29 cellular contexts compared by ENCODE assay signal in genomic region chr2:187442778-187443177, GRCh38.
"Had no signal": no experiment of that assay in that cellular context is flagged by ENCODE, and none has a peak within 500 bp of the region (broad histone marks: within the 10 kb centered on the region; RNA-seq: fewer than 3 reads in every experiment).

No MANE protein-coding gene starts in this region.

- H3K9me3 ChIP-seq: ascending aorta, neutrophil, sigmoid colon had no signal

- H3K27me3 ChIP-seq: ascending aorta, cardiac muscle cell, neutrophil, sigmoid colon had no signal

- H3K4me1 ChIP-seq: ascending aorta, sigmoid colon had no signal

- H3K36me3 ChIP-seq: ascending aorta, cardiac muscle cell, neutrophil, sigmoid colon had no signal

- DNase-seq: activated CD4-positive, alpha-beta memory T cell treated with anti-CD3 and anti-CD28 coated beads for 36 hours; activated CD4-positive, alpha-beta T cell treated with anti-CD3 and anti-CD28 coated beads, Interleukin-2, amount 10 ng/mL, durations not matched to agents 24 days and 14 days; activated CD4-positive, CD25-positive, alpha-beta regulatory T cell treated with anti-CD3 and anti-CD28 coated beads, Interleukin-2, amount 50 U/mL, for 72 hours; activated CD8-positive, alpha-beta memory T cell treated with anti-CD3 and anti-CD28 coated beads, Interleukin-2, amount 50 U/mL, for 4 hours; activated gamma-delta T cell; activated naive CD4-positive, alpha-beta T cell treated with anti-CD3 and anti-CD28 coated beads, Interleukin-2, amount 10 ng/mL, durations not matched to agents 7 days and 5 days; activated naive CD8-positive, alpha-beta T cell treated with anti-CD3 and anti-CD28 coated beads, Interleukin-2, amount 10 ng/mL, durations not matched to agents 7 days and 5 days; activated T-cell treated with anti-CD3 and anti-CD28 coated beads, Interleukin-2, amount 50 U/mL, for 1 hour; cortex of kidney; effector memory CD8-positive, alpha-beta T cell; foreskin fibroblast; head of caudate nucleus; mammary epithelial cell; nephron progenitor cell; sigmoid colon; stimulated activated CD4-positive, alpha-beta T cell treated with anti-CD3 and anti-CD28 coated beads, Interleukin-1b, Interleukin-23, amount 100 ng/mL, for 48 hours; stimulated activated CD4-positive, alpha-beta T cell treated with anti-CD3 and anti-CD28 coated beads, Interleukin-4, amount 100 ng/mL, for 4 hours; stimulated activated CD8-positive, alpha-beta memory T cell treated with anti-CD3 and anti-CD28 coated beads, Interleukin-4, amount 100 ng/mL, for 48 hours; stimulated activated naive CD8-positive, alpha-beta T cell treated with anti-CD3 and anti-CD28 coated beads, Interleukin-15, amount 100 ng/mL, for 72 hours; substantia nigra; T-helper 17 cell; T1000 had no signal

- H3K4me2 ChIP-seq: smooth muscle cell had no signal

- ATAC-seq: effector memory CD8-positive, alpha-beta T cell; esophagus mucosa; left lobe of liver; stimulated activated memory B cell treated with anti-CD40 and anti-IgM and Interleukin-4, amounts not matched to agents 10 μg/mL and 1 μg/mL and 100 μg/mL, for 72 hours; stimulated activated naive CD8-positive, alpha-beta T cell treated with anti-CD3 and anti-CD28 coated beads, Interleukin-15, amount 100 ng/mL, for 72 hours; T-helper 17 cell had no signal

- H3K27ac ChIP-seq: ascending aorta, cardiac muscle cell, neutrophil, sigmoid colon had no signal

- H3K4me3 ChIP-seq: ascending aorta, cardiac muscle cell, sigmoid colon, smooth muscle cell had no signal
